Comparison of ENCODE assay signal across 1 cellular context in genomic region chr1:183070234-183070922, GRCh38.
TF ChIP-seq lines count a peak whose summit lies in the region.

No MANE protein-coding gene starts in this region.

TF ChIP-seq in HepG2, 621 proteins besides CTCF, POLR2A, EP300 and RAD21:
- TF ChIP-seq MAFF (IDR thresholded peaks at IDR 0.05; ENCODE audit: low read depth, low read length) (peak; percentile 41; the same call in 1 of the 2 replicates), MAFK (conservative IDR thresholded peaks at IDR 0.05 in 1 of 2, IDR thresholded peaks at IDR 0.05 in 1 of 2; ENCODE audit: low read length in 2 of 2) (peak; percentile 43 to 65; a peak in 3 of 4 replicates), ZNF460 (CRISPR knock-in tag; IDR thresholded peaks at IDR 0.05; ENCODE audit: borderline replicate concordance) (no peak)
